Comparison of ENCODE assay signal across 21 cellular contexts in genomic region chr2:39164089-39164488, GRCh38.
"Had no signal": no experiment of that assay in that cellular context is flagged by ENCODE, and none has a peak within 500 bp of the region (broad histone marks: within the 10 kb centered on the region; RNA-seq: fewer than 3 reads in every experiment).

No MANE protein-coding gene starts in this region.

- H3K36me3 ChIP-seq: suprapubic skin, vagina had no signal

- H3K27me3 ChIP-seq: suprapubic skin, vagina had no signal

- H3K9me3 ChIP-seq: suprapubic skin, vagina had no signal

- DNase-seq: activated CD4-positive, alpha-beta T cell treated with anti-CD3 and anti-CD28 coated beads, Interleukin-2, amount 50 U/mL, for 1 hour; activated CD8-positive, alpha-beta memory T cell treated with anti-CD3 and anti-CD28 coated beads, Interleukin-2, amount 50 U/mL, for 4 hours; activated effector memory CD4-positive, alpha-beta T cell treated with Interleukin-2 at 50 U/mL for 16 hours; activated naive CD4-positive, alpha-beta T cell treated with anti-CD3 and anti-CD28 coated beads, Interleukin-2, amount 10 ng/mL, durations not matched to agents 7 days and 5 days; activated naive CD8-positive, alpha-beta T cell treated with anti-CD3 and anti-CD28 coated beads, Interleukin-2, amount 50 U/mL, for 24 hours; activated T-cell treated with anti-CD3 and anti-CD28 coated beads, Interleukin-2, amount 50 U/mL, for 48 hours; effector CD4-positive, alpha-beta T cell; immature natural killer cell; left ventricle myocardium superior; nephron progenitor cell; nucleus accumbens; posterior cingulate gyrus; retina; stimulated activated CD4-positive, alpha-beta T cell treated with anti-CD3 and anti-CD28 coated beads, Interleukin-12 subunit alpha, Interleukin-12 subunit beta, amount 100 ng/mL, for 4 hours; stimulated activated CD4-positive, alpha-beta T cell treated with anti-CD3 and anti-CD28 coated beads, Interleukin-1b, Interleukin-23, amount 100 ng/mL, for 48 hours; stimulated activated CD8-positive, alpha-beta memory T cell treated with anti-CD3 and anti-CD28 coated beads, Interleukin-4, amount 100 ng/mL, for 48 hours; stimulated activated naive CD4-positive, alpha-beta T cell; trophoblast cell had no signal

- ATAC-seq: activated CD4-positive, CD25-positive, alpha-beta regulatory T cell treated with anti-CD3 and anti-CD28 coated beads, Interleukin-2, amount 50 U/mL, for 24 hours; activated naive CD8-positive, alpha-beta T cell treated with anti-CD3 and anti-CD28 coated beads, Interleukin-2, amount 50 U/mL, for 24 hours; left ventricle myocardium superior had no signal

- H3K4me3 Mint-ChIP-seq: activated naive CD4-positive, alpha-beta T cell treated with anti-CD3 and anti-CD28 coated beads, Interleukin-2, amount 10 ng/mL, durations not matched to agents 7 days and 5 days; activated naive CD8-positive, alpha-beta T cell treated with anti-CD3 and anti-CD28 coated beads, Interleukin-2, amount 50 U/mL, for 24 hours; immature natural killer cell; nephron progenitor cell had no signal

- H3K4me3 ChIP-seq: suprapubic skin, vagina had no signal

- H3K4me1 ChIP-seq: suprapubic skin, vagina had no signal

- H3K4me1 Mint-ChIP-seq: immature natural killer cell had no signal

- H3K27ac Mint-ChIP-seq: activated naive CD4-positive, alpha-beta T cell treated with anti-CD3 and anti-CD28 coated beads, Interleukin-2, amount 10 ng/mL, durations not matched to agents 7 days and 5 days; activated naive CD8-positive, alpha-beta T cell treated with anti-CD3 and anti-CD28 coated beads, Interleukin-2, amount 50 U/mL, for 24 hours; immature natural killer cell; nephron progenitor cell had no signal

- H3K36me3 Mint-ChIP-seq: immature natural killer cell had no signal

- H3K9me3 Mint-ChIP-seq: activated naive CD4-positive, alpha-beta T cell treated with anti-CD3 and anti-CD28 coated beads, Interleukin-2, amount 10 ng/mL, durations not matched to agents 7 days and 5 days; activated naive CD8-positive, alpha-beta T cell treated with anti-CD3 and anti-CD28 coated beads, Interleukin-2, amount 50 U/mL, for 24 hours; immature natural killer cell; nephron progenitor cell had no signal
